ENCODE assay signal across 9 cellular contexts in genomic region chr5:176630681-176631222, GRCh38. TPM values are rescaled to one million over a fixed set of nuclear protein-coding genes. Genes with fewer than 3 reads are reported as not detected.
A peak's percentile ranks its signal among the peaks of the same experiment; 100 is the strongest.
DNase-seq lines count a peak whose midpoint lies in the region; ATAC-seq, FAIRE-seq and TF ChIP-seq lines count a peak whose summit lies in the region.
"Had no signal": no experiment of that assay in that cellular context is flagged by ENCODE, and none has a peak within 500 bp of the region (broad histone marks: within the 10 kb centered on the region; RNA-seq: fewer than 3 reads in every experiment).

No MANE protein-coding gene starts in this region.

- H3K27ac Mint-ChIP-seq in astrocyte (ENCODE audit: unreplicated experiment): no peak overlapping the region

- H3K4ac ChIP-seq in mesenchymal stem cell (ENCODE audit: low read depth in 1 of 2, low read length in 2 of 2): no peak overlapping the region

- H3K4me1 ChIP-seq in left ventricle myocardium inferior (peaks cover 15% of the 10 kb centered on the region), astrocyte (ENCODE audit: insufficient read depth, low read length) (peaks cover 10% of the 10 kb centered on the region), mesenchymal stem cell (ENCODE audit: control insufficient read depth, insufficient read depth, low read depth, low read length) (peaks cover 29% of the 10 kb centered on the region), vagina (peaks cover 14% of the 10 kb centered on the region)

- 20% methylated on average over 20 of the region's 20 CpGs for WGBS in mesenchymal stem cell

- ATAC-seq in Right ventricle myocardium inferior (no peak), GM18858 (IDR thresholded peaks at IDR 0.05; ENCODE audit: unreplicated experiment) (no peak)

- H3K27ac ChIP-seq in left ventricle myocardium inferior (replicated peaks) (no peak overlapping the region), astrocyte (ENCODE audit: low read depth, low read length) (no peak overlapping the region), mesenchymal stem cell (ENCODE audit: low read length, poor library complexity, severe bottlenecking) (no peak overlapping the region), vagina (no peak overlapping the region)

- H4K91ac ChIP-seq in mesenchymal stem cell (ENCODE audit: low read length): no peak overlapping the region

- H3K4me2 ChIP-seq in astrocyte (ENCODE audit: low read length) (peak overlapping the region; percentile 89), mesenchymal stem cell (ENCODE audit: low read length, poor library complexity, severe bottlenecking) (peak overlapping the region; percentile 92)

- H3K9ac ChIP-seq in astrocyte (ENCODE audit: low read length): peak overlapping the region; percentile 52
- H3K9ac ChIP-seq in mesenchymal stem cell (ENCODE audit: low read length): peak overlapping the region; percentile 17

- peak overlapping the region; percentile 75 for H3K4me3 Mint-ChIP-seq in astrocyte (ENCODE audit: unreplicated experiment)

- FAIRE-seq in astrocyte (lab: Jason Lieb, UNC): no peak
- FAIRE-seq: G401.6 had no signal

- H2BK15ac ChIP-seq in mesenchymal stem cell (ENCODE audit: low read depth, poor library complexity, severe bottlenecking): no peak overlapping the region

- peaks cover 3% of the 10 kb centered on the region for H3K9me3 Mint-ChIP-seq in astrocyte (ENCODE audit: unreplicated experiment)

- in situ Hi-C loops in GM13976 (cut with MboI; ENCODE audit: low sequenced_read_pairs, unreplicated experiment): no loop called here

- no peaks in the 10 kb centered on the region for H3K79me2 ChIP-seq in astrocyte (ENCODE audit: insufficient read depth, low read length)

- no peak for DNase-seq in left ventricle myocardium inferior
- no peak for DNase-seq in Right ventricle myocardium inferior (ENCODE audit: missing footprints)
- DNase-seq in astrocyte (ENCODE audit: low read depth): no peak
- DNase-seq in mesenchymal stem cell: no peak
- DNase-seq in vagina (ENCODE audit: extremely low spot score in 2 of 2): no peak
- no peak for DNase-seq in stimulated activated naive CD4-positive, alpha-beta T cell (lab: John Stamatoyannopoulos, UW)
- no peak for DNase-seq in GM13976 (ENCODE audit: low spot score)

- no peak overlapping the region for H4K8ac ChIP-seq in mesenchymal stem cell (ENCODE audit: low read length)

- no peaks in the 10 kb centered on the region for H3K79me1 ChIP-seq in mesenchymal stem cell (replicated peaks; ENCODE audit: low read length, poor library complexity, severe bottlenecking)

- H3K9me3 ChIP-seq in left ventricle myocardium inferior (replicated peaks) (no peaks in the 10 kb centered on the region), astrocyte (ENCODE audit: insufficient read depth, low read depth, low read length) (no peaks in the 10 kb centered on the region), mesenchymal stem cell (ENCODE audit: control insufficient read depth, low read length) (peaks cover 6% of the 10 kb centered on the region), vagina (no peaks in the 10 kb centered on the region)

- H3K27me3 ChIP-seq in left ventricle myocardium inferior (ENCODE audit: low read depth): peaks cover 100% of the 10 kb centered on the region
- peaks cover 53% of the 10 kb centered on the region for H3K27me3 ChIP-seq in astrocyte (ENCODE audit: insufficient read depth, low read length)
- H3K27me3 ChIP-seq in mesenchymal stem cell (ENCODE audit: control insufficient read depth in 1 of 2, insufficient read depth in 1 of 2, low read length in 2 of 2): peaks cover 66 to 72% of the 10 kb centered on the region in 2 experiments
- no peaks in the 10 kb centered on the region for H3K27me3 ChIP-seq in vagina

- no peak for TF ChIP-seq POLR2A in vagina (IDR thresholded peaks at IDR 0.05)

- no peak overlapping the region for H2BK120ac ChIP-seq in mesenchymal stem cell (ENCODE audit: low read depth, low read length)

- no peak for TF ChIP-seq CTCF in left ventricle myocardium inferior (IDR thresholded peaks at IDR 0.05; ENCODE audit: borderline replicate concordance)
- no peak for TF ChIP-seq CTCF in astrocyte (IDR thresholded peaks at IDR 0.05; ENCODE audit: insufficient read depth, low read depth, low read length)
- no peak for TF ChIP-seq CTCF in vagina (IDR thresholded peaks at IDR 0.05)
- TF ChIP-seq CTCF in GM13976 (IDR thresholded peaks at IDR 0.05; ENCODE audit: borderline replicate concordance, control extremely low read depth, extremely low read depth, insufficient read depth, missing control alignments): no peak

- no peaks in the 10 kb centered on the region for H3K36me3 ChIP-seq in left ventricle myocardium inferior
- no peaks in the 10 kb centered on the region for H3K36me3 ChIP-seq in astrocyte (ENCODE audit: insufficient read depth, low read length)
- no peaks in the 10 kb centered on the region for H3K36me3 ChIP-seq in mesenchymal stem cell (ENCODE audit: control insufficient read depth in 1 of 2, insufficient read depth in 2 of 2, low read depth in 1 of 2, low read length in 2 of 2)
- no peaks in the 10 kb centered on the region for H3K36me3 ChIP-seq in vagina

- H2BK5ac ChIP-seq in mesenchymal stem cell (ENCODE audit: low read depth, low read length, poor library complexity, severe bottlenecking): no peak overlapping the region

- peaks cover 3% of the 10 kb centered on the region for H3K36me3 Mint-ChIP-seq in astrocyte (ENCODE audit: low read depth, unreplicated experiment)

- H2BK12ac ChIP-seq in mesenchymal stem cell (ENCODE audit: low read length in 2 of 2): no peak overlapping the region

- no peak overlapping the region for H2AK5ac ChIP-seq in mesenchymal stem cell (ENCODE audit: low read length, severe bottlenecking)

- intact Hi-C loops in left ventricle myocardium inferior (cut with micrococcal nuclease): no loop called here
- intact Hi-C loops in Right ventricle myocardium inferior (cut with DNase I): no loop called here
- intact Hi-C loops in vagina (cut with DNase I): no loop called here

- H3K18ac ChIP-seq in mesenchymal stem cell (ENCODE audit: low read depth in 1 of 2, low read length in 2 of 2): no peak overlapping the region

- no peak overlapping the region for H3K23ac ChIP-seq in mesenchymal stem cell (ENCODE audit: low read length in 2 of 2)

- peak overlapping the region; percentile 62 for H3K4me3 ChIP-seq in left ventricle myocardium inferior
- H3K4me3 ChIP-seq in astrocyte (ENCODE audit: insufficient read depth, low read depth, low read length): peak overlapping the region; percentile 49
- peak overlapping the region; percentile 36 to 74 for H3K4me3 ChIP-seq in mesenchymal stem cell (ENCODE audit: insufficient read depth in 1 of 2, low read depth in 1 of 2, low read length in 2 of 2)
- H3K4me3 ChIP-seq in vagina: peak overlapping the region; percentile 30 to 55

- H4K20me1 ChIP-seq in astrocyte (ENCODE audit: insufficient read depth, low read length): peaks cover 3% of the 10 kb centered on the region

- H2AFZ ChIP-seq in astrocyte (ENCODE audit: low read depth, low read length) (peak overlapping the region; percentile 76), mesenchymal stem cell (ENCODE audit: low read depth, low read length) (no peak overlapping the region)

- H3K14ac ChIP-seq in mesenchymal stem cell (ENCODE audit: low read length in 2 of 2): no peak overlapping the region

- H3K27me3 Mint-ChIP-seq in astrocyte (ENCODE audit: low read depth, unreplicated experiment): peaks cover 65% of the 10 kb centered on the region

- peaks cover 21% of the 10 kb centered on the region for H3K4me1 Mint-ChIP-seq in astrocyte (ENCODE audit: low read depth, unreplicated experiment)

RNA-seq across cellular contexts. Expression of gene EIF4E1B, which starts 0.3 kb away (rescaled TPM):
- total RNA-seq in left ventricle myocardium inferior (not detected), Right ventricle myocardium inferior (not detected), astrocyte (not detected in 2 replicates), vagina (not detected)
- not detected for polyA plus RNA-seq in mesenchymal stem cell (2013, experiment 1 of 2)
- polyA plus RNA-seq in mesenchymal stem cell (2013, experiment 2 of 2): not detected

RNA-seq across cellular contexts. Expression of gene SNCB, which starts 0.4 kb away (rescaled TPM):
- 0.44 TPM for total RNA-seq in left ventricle myocardium inferior
- not detected for total RNA-seq in Right ventricle myocardium inferior
- total RNA-seq in astrocyte: 2.7 and 3.4 TPM in 2 replicates
- 1.0 TPM for polyA plus RNA-seq in mesenchymal stem cell (2013, experiment 1 of 2)
- polyA plus RNA-seq in mesenchymal stem cell (2013, experiment 2 of 2): 1.0 TPM
- not detected for total RNA-seq in vagina

RNA-seq across cellular contexts. Expression of gene TSPAN17, which starts 16.5 kb away (rescaled TPM):
- total RNA-seq in left ventricle myocardium inferior (31.0 TPM), Right ventricle myocardium inferior (30.0 TPM), astrocyte (56.5 and 57.2 TPM in 2 replicates), vagina (16.9 TPM)
- polyA plus RNA-seq in mesenchymal stem cell (2013, experiment 1 of 2): 37.2 TPM
- polyA plus RNA-seq in mesenchymal stem cell (2013, experiment 2 of 2): 39.4 TPM

RNA-seq across cellular contexts. Expression of gene GPRIN1, which starts 20.8 kb away (rescaled TPM):
- total RNA-seq in left ventricle myocardium inferior: 0.58 TPM
- 0.41 TPM for total RNA-seq in Right ventricle myocardium inferior
- 6.8 and 8.2 TPM in 2 replicates for total RNA-seq in astrocyte
- 5.0 TPM for polyA plus RNA-seq in mesenchymal stem cell (2013, experiment 1 of 2)
- polyA plus RNA-seq in mesenchymal stem cell (2013, experiment 2 of 2): 4.9 TPM
- total RNA-seq in vagina: 0.49 TPM
